Comparison of ENCODE assay signal across 8 cellular contexts in genomic region chr9:68685770-68686169, GRCh38. TPM values are rescaled to one million over a fixed set of nuclear protein-coding genes. Genes with fewer than 3 reads are reported as not detected.
DNase-seq lines count a peak whose midpoint lies in the region; ATAC-seq and TF ChIP-seq lines count a peak whose summit lies in the region.

No MANE protein-coding gene starts in this region.

- H3K9me3 ChIP-seq in osteoblast (ENCODE audit: low read depth, low read length), result no peaks in the 10 kb centered on the region

- no peak overlapping the region for H3K27ac ChIP-seq in osteoblast (ENCODE audit: low read depth, low read length)

- DNase-seq in NCI-H82 (lab: John Stamatoyannopoulos, UW) (peak; percentile 42), NCI-H82 treated with DMSO at 0.1 percent for 48 hours (lab: John Stamatoyannopoulos, UW; ENCODE audit: unreplicated experiment) (no peak), osteoblast (ENCODE audit: insufficient read length, low spot score, missing footprints) (no peak), omental fat pad (ENCODE audit: low spot score) (no peak), NCI-H1092 treated with DMSO at 0.1 percent for 48 hours (lab: John Stamatoyannopoulos, UW) (no peak)

- H3K36me3 ChIP-seq in osteoblast (ENCODE audit: insufficient read depth, low read length), result no peaks in the 10 kb centered on the region

- H3K27me3 ChIP-seq in osteoblast (ENCODE audit: insufficient read depth, low read length), result no peaks in the 10 kb centered on the region

- ATAC-seq in GM21360 (IDR thresholded peaks at IDR 0.05; ENCODE audit: unreplicated experiment), result peak; percentile 72
- peak; percentile 82 for ATAC-seq in HG03571 (IDR thresholded peaks at IDR 0.05; ENCODE audit: unreplicated experiment)
- ATAC-seq in omental fat pad (ENCODE audit: low FRiP score), result no peak

- H2AFZ ChIP-seq in osteoblast (ENCODE audit: low read length), result no peak overlapping the region

- no peaks in the 10 kb centered on the region for H3K79me2 ChIP-seq in osteoblast (ENCODE audit: insufficient read depth, low read length)

- H4K20me1 ChIP-seq in osteoblast (ENCODE audit: insufficient read depth, low read length), result no peaks in the 10 kb centered on the region

- TF ChIP-seq CTCF in WI38 (IDR thresholded peaks at IDR 0.05; ENCODE audit: low read depth, low read length) (0 out of 2 replicates have a peak, but pooled peaks have one; percentile 15), osteoblast (IDR thresholded peaks at IDR 0.05; ENCODE audit: extremely low read depth, low read depth, low read length) (peak; percentile 27), omental fat pad (IDR thresholded peaks at IDR 0.05) (no peak)

- no peak overlapping the region for H3K4me2 ChIP-seq in osteoblast (ENCODE audit: insufficient read depth, low read length)

- H3K4me1 ChIP-seq in osteoblast (ENCODE audit: insufficient read depth, low read length), result no peaks in the 10 kb centered on the region

- no peak overlapping the region for H3K4me3 ChIP-seq in WI38 (ENCODE audit: low read depth, low read length)
- no peak overlapping the region for H3K4me3 ChIP-seq in osteoblast (ENCODE audit: insufficient read depth, low read length)

RNA-seq across cellular contexts. Expression of gene PIP5K1B, which starts 19.3 kb away (rescaled TPM):
- not detected in 2 replicates for total RNA-seq in osteoblast
- 10 to 100 TPM in 1 of 4 donors, 1 to 10 TPM in 3; 1.9 to 14.3 (median 3.2) TPM for total RNA-seq in omental fat pad

Comparison
In these comparisons a context has a peak if more than half of its experiments do, and no peak if none do; other contexts are left out.
1. CTCF ChIP-seq: peak in WI38 (single experiment) and osteoblast (single experiment); none in omental fat pad (0 of 3).